14 cellular contexts compared by ENCODE assay signal in genomic region chr7:134777908-134778580, GRCh38. TPM values are rescaled to one million over a fixed set of nuclear protein-coding genes. Genes with fewer than 3 reads are reported as not detected.
A peak's percentile ranks its signal among the peaks of the same experiment; 100 is the strongest.
DNase-seq lines count a peak whose midpoint lies in the region; ATAC-seq and TF ChIP-seq lines count a peak whose summit lies in the region.
"Had no signal": no experiment of that assay in that cellular context is flagged by ENCODE, and none has a peak within 500 bp of the region (broad histone marks: within the 10 kb centered on the region; RNA-seq: fewer than 3 reads in every experiment).

No MANE protein-coding gene starts in this region.

- peaks cover 17% of the 10 kb centered on the region; the same call in 1 of the 2 replicates for H3F3A ChIP-seq in PC-9 (ENCODE audit: insufficient read depth, low read depth)

- TF ChIP-seq EP300 in transverse colon (IDR thresholded peaks at IDR 0.05; ENCODE audit: low read depth), result no peak

- POLR2A ChIA-PET in PC-9 (lab: Charles Lee; ENCODE audit: unreplicated experiment), result no interaction called here

- 28 to 62% methylated on average over 2 of the region's 2 CpGs for WGBS in transverse colon (ENCODE audit: low coverage in 1 of 2), 2 donors

- intact Hi-C loops in PC-9 (cut with micrococcal nuclease; ENCODE audit: unreplicated experiment) (loop anchor here (5.0 kb wide), 1 partner anchor 146 kb away; no protein-coding TSS in a partner anchor), transverse colon (cut with DNase I; ENCODE audit: low total_unique reads) (no loop called here)

- H3K4me2 ChIP-seq in PC-9, result no peak overlapping the region; the same call in 1 of the 2 replicates

- in situ Hi-C loops in transverse colon (cut with MboI; ENCODE audit: low pct_ligation_motif_present in 1 of 4, low pct_unique_long_range_greater_than_20kb in 1 of 4, low sequenced_read_pairs in 3 of 4), result no loop called here

- DNase-seq in PC-9, result peak in 1 of 2 experiments; percentile 1
- DNase-seq in epithelial cell of esophagus (ENCODE audit: low read depth), result peak; percentile 76
- DNase-seq in mesothelial cell of epicardium (ENCODE audit: low spot score in 2 of 2, unreplicated experiment in 2 of 2), result no peak
- DNase-seq in transverse colon, result no peak
- no peak for DNase-seq in erythroblast (lab: John Stamatoyannopoulos, UW)
- DNase-seq in A172 (ENCODE audit: low spot score), result no peak
- DNase-seq: activated CD4-positive, alpha-beta T cell treated with anti-CD3 and anti-CD28 coated beads for 36 hours; activated gamma-delta T cell; NCI-H146; stimulated activated CD4-positive, alpha-beta T cell treated with anti-CD3 and anti-CD28 coated beads, Interleukin-2, amount 100 ng/mL, for 48 hours had no signal

- peaks cover 46% of the 10 kb centered on the region for H3K4me1 Mint-ChIP-seq in mesothelial cell of epicardium
- H3K4me1 Mint-ChIP-seq: activated CD4-positive, alpha-beta T cell treated with anti-CD3 and anti-CD28 coated beads for 36 hours had no signal

- H3K4me1 ChIP-seq in PC-9 (replicated peaks; ENCODE audit: insufficient read depth), result peaks cover 33% of the 10 kb centered on the region
- H3K4me1 ChIP-seq in transverse colon, result peaks cover 0 to 16% (median 7%) of the 10 kb centered on the region in 4 donors

- no peak overlapping the region for H2AFZ ChIP-seq in PC-9

- no peaks in the 10 kb centered on the region for H3K9me3 Mint-ChIP-seq in mesothelial cell of epicardium

- no peaks in the 10 kb centered on the region for H3K9me2 ChIP-seq in PC-9 (ENCODE audit: insufficient read depth)

- no peaks in the 10 kb centered on the region for H3K27me3 Mint-ChIP-seq in mesothelial cell of epicardium (ENCODE audit: low read depth)
- H3K27me3 Mint-ChIP-seq: activated CD4-positive, alpha-beta T cell treated with anti-CD3 and anti-CD28 coated beads for 36 hours had no signal

- TF ChIP-seq POLR2A in transverse colon (IDR thresholded peaks at IDR 0.05), result no peak
- no peak for TF ChIP-seq POLR2A in erythroblast (IDR thresholded peaks at IDR 0.05; ENCODE audit: low read length)

- peak overlapping the region; percentile 89 for H3K4me3 Mint-ChIP-seq in mesothelial cell of epicardium
- H3K4me3 Mint-ChIP-seq: activated CD4-positive, alpha-beta T cell treated with anti-CD3 and anti-CD28 coated beads for 36 hours had no signal

- TF ChIP-seq CTCF in PC-9 (conservative IDR thresholded peaks at IDR 0.05) (no peak), epithelial cell of esophagus (IDR thresholded peaks at IDR 0.05; ENCODE audit: insufficient read depth, low read depth, low read length, missing control alignments) (no peak), mesothelial cell of epicardium (IDR thresholded peaks at IDR 0.05; ENCODE audit: unreplicated experiment) (no peak), transverse colon (IDR thresholded peaks at IDR 0.05) (no peak)

- no TSS peak for BruUV-seq in PC-9 (replicated peaks; lab: Mats Ljungman, UMichigan)

- H3K36me3 Mint-ChIP-seq in mesothelial cell of epicardium, result no peaks in the 10 kb centered on the region

- H3K27ac ChIP-seq in PC-9 (peak overlapping the region; percentile 56; the same call in 1 of the 2 replicates), transverse colon (peak overlapping the region; percentile 84 to 91 (median 87))

- H3K79me2 ChIP-seq in PC-9 (ENCODE audit: low read depth), result no peaks in the 10 kb centered on the region

- CTCF ChIA-PET in PC-9 (lab: Charles Lee), result no interaction called here

- no peaks in the 10 kb centered on the region for H4K20me1 ChIP-seq in PC-9 (ENCODE audit: insufficient read depth)

- H3K9me3 ChIP-seq in PC-9 (ENCODE audit: insufficient read depth, low read depth), result no peaks in the 10 kb centered on the region
- H3K9me3 ChIP-seq in transverse colon, result no peaks in the 10 kb centered on the region
- H3K9me3 ChIP-seq: mucosa of descending colon had no signal

- peak overlapping the region; percentile 98 for H3K27ac Mint-ChIP-seq in mesothelial cell of epicardium
- H3K27ac Mint-ChIP-seq: activated CD4-positive, alpha-beta T cell treated with anti-CD3 and anti-CD28 coated beads for 36 hours had no signal

- H3K27me3 ChIP-seq in PC-9 (ENCODE audit: insufficient read depth, low read depth) (no peaks in the 10 kb centered on the region), transverse colon (no peaks in the 10 kb centered on the region)

- H3K36me3 ChIP-seq in PC-9 (ENCODE audit: low read depth), result no peaks in the 10 kb centered on the region
- H3K36me3 ChIP-seq in transverse colon, result no peaks in the 10 kb centered on the region

- H3K4me3 ChIP-seq in PC-9 (no peak overlapping the region), epithelial cell of esophagus (ENCODE audit: low read length) (no peak overlapping the region), transverse colon (no peak overlapping the region)
- H3K4me3 ChIP-seq: mucosa of descending colon had no signal

- ATAC-seq in GM21723 (IDR thresholded peaks at IDR 0.05; ENCODE audit: unreplicated experiment), result no peak
- ATAC-seq: activated CD4-positive, alpha-beta T cell treated with anti-CD3 and anti-CD28 coated beads for 36 hours; HCT116; mucosa of descending colon; Panc1 had no signal

RNA-seq across cellular contexts. Expression of gene CALD1, which starts 1.4 kb away (rescaled TPM):
- total RNA-seq in PC-9 (2021), result 84.4 and 97.5 TPM in 2 replicates
- total RNA-seq in mesothelial cell of epicardium, result 191 to 211 TPM (median 194 TPM) in 3 replicates
- total RNA-seq in transverse colon, result 100 to 1,000 TPM; 162 to 401 (median 226) TPM
- 83.9 and 99.8 TPM in 2 replicates for total RNA-seq in A172 (2014; rRNA removed; shearing (Covaris generic))
